ENCODE assay signal across 1 cellular context in the genomic region with DNA sequence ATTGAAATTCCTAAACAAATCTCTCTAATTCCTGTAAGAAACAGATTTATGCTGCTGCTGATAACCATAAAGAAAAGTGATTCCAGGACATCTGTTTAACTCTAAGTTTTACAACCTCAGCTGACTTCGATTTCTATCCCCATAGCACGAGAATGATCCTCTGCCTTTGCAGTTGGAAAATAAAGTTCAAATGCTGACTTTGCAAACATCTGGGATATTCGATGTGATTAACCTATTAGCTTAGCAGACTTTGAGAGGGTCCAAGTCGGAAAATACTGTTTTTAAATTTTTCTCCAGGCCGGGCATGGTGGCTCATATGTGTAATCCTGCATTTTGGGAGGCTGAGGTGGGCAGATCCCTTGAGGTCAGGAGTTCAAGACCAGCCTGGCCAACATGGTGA.
TF ChIP-seq lines count a peak whose summit lies in the region.

No MANE protein-coding gene starts in this region.

TF ChIP-seq in GM23338, 12 proteins besides CTCF, POLR2A, EP300 and RAD21:
- TF ChIP-seq ZNF114 (CRISPR knock-in tag; IDR thresholded peaks at IDR 0.05) (no peak), ZNF331 (CRISPR knock-in tag; IDR thresholded peaks at IDR 0.05; ENCODE audit: low read depth) (no peak), POLR2AphosphoS5 (IDR thresholded peaks at IDR 0.05; ENCODE audit: low read depth) (no peak), CREB1 (CRISPR knock-in tag; IDR thresholded peaks at IDR 0.05; ENCODE audit: low read depth) (no peak), NANOG (IDR thresholded peaks at IDR 0.05; ENCODE audit: borderline replicate concordance) (no peak), EZH2 (IDR thresholded peaks at IDR 0.05; ENCODE audit: low read depth, unreplicated experiment) (no peak), EZH2phosphoT487 (IDR thresholded peaks at IDR 0.05; ENCODE audit: unreplicated experiment) (no peak), JUNB (IDR thresholded peaks at IDR 0.05; ENCODE audit: unreplicated experiment) (no peak), STAT1 (IDR thresholded peaks at IDR 0.05; ENCODE audit: unreplicated experiment) (no peak)
- TF ChIP-seq, protein P1, sequence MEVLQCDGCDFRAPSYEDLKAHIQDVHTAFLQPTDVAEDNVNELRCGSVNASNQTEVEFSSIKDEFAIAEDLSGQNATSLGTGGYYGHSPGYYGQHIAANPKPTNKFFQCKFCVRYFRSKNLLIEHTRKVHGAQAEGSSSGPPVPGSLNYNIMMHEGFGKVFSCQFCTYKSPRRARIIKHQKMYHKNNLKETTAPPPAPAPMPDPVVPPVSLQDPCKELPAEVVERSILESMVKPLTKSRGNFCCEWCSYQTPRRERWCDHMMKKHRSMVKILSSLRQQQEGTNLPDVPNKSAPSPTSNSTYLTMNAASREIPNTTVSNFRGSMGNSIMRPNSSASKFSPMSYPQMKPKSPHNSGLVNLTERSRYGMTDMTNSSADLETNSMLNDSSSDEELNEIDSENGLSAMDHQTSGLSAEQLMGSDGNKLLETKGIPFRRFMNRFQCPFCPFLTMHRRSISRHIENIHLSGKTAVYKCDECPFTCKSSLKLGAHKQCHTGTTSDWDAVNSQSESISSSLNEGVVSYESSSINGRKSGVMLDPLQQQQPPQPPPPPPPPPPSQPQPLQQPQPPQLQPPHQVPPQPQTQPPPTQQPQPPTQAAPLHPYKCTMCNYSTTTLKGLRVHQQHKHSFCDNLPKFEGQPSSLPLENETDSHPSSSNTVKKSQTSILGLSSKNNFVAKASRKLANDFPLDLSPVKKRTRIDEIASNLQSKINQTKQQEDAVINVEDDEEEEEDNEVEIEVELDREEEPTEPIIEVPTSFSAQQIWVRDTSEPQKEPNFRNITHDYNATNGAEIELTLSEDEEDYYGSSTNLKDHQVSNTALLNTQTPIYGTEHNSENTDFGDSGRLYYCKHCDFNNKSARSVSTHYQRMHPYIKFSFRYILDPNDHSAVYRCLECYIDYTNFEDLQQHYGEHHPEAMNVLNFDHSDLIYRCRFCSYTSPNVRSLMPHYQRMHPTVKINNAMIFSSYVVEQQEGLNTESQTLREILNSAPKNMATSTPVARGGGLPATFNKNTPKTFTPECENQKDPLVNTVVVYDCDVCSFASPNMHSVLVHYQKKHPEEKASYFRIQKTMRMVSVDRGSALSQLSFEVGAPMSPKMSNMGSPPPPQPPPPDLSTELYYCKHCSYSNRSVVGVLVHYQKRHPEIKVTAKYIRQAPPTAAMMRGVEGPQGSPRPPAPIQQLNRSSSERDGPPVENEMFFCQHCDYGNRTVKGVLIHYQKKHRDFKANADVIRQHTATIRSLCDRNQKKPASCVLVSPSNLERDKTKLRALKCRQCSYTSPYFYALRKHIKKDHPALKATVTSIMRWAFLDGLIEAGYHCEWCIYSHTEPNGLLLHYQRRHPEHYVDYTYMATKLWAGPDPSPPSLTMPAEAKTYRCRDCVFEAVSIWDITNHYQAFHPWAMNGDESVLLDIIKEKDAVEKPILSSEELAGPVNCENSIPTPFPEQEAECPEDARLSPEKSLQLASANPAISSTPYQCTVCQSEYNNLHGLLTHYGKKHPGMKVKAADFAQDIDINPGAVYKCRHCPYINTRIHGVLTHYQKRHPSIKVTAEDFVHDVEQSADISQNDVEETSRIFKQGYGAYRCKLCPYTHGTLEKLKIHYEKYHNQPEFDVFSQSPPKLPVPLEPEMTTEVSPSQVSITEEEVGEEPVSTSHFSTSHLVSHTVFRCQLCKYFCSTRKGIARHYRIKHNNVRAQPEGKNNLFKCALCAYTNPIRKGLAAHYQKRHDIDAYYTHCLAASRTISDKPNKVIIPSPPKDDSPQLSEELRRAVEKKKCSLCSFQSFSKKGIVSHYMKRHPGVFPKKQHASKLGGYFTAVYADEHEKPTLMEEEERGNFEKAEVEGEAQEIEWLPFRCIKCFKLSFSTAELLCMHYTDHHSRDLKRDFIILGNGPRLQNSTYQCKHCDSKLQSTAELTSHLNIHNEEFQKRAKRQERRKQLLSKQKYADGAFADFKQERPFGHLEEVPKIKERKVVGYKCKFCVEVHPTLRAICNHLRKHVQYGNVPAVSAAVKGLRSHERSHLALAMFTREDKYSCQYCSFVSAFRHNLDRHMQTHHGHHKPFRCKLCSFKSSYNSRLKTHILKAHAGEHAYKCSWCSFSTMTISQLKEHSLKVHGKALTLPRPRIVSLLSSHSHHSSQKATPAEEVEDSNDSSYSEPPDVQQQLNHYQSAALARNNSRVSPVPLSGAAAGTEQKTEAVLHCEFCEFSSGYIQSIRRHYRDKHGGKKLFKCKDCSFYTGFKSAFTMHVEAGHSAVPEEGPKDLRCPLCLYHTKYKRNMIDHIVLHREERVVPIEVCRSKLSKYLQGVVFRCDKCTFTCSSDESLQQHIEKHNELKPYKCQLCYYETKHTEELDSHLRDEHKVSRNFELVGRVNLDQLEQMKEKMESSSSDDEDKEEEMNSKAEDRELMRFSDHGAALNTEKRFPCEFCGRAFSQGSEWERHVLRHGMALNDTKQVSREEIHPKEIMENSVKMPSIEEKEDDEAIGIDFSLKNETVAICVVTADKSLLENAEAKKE (CRISPR knock-in tag; IDR thresholded peaks at IDR 0.05): no peak
- TF ChIP-seq, protein P2, sequence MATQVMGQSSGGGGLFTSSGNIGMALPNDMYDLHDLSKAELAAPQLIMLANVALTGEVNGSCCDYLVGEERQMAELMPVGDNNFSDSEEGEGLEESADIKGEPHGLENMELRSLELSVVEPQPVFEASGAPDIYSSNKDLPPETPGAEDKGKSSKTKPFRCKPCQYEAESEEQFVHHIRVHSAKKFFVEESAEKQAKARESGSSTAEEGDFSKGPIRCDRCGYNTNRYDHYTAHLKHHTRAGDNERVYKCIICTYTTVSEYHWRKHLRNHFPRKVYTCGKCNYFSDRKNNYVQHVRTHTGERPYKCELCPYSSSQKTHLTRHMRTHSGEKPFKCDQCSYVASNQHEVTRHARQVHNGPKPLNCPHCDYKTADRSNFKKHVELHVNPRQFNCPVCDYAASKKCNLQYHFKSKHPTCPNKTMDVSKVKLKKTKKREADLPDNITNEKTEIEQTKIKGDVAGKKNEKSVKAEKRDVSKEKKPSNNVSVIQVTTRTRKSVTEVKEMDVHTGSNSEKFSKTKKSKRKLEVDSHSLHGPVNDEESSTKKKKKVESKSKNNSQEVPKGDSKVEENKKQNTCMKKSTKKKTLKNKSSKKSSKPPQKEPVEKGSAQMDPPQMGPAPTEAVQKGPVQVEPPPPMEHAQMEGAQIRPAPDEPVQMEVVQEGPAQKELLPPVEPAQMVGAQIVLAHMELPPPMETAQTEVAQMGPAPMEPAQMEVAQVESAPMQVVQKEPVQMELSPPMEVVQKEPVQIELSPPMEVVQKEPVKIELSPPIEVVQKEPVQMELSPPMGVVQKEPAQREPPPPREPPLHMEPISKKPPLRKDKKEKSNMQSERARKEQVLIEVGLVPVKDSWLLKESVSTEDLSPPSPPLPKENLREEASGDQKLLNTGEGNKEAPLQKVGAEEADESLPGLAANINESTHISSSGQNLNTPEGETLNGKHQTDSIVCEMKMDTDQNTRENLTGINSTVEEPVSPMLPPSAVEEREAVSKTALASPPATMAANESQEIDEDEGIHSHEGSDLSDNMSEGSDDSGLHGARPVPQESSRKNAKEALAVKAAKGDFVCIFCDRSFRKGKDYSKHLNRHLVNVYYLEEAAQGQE (IDR thresholded peaks at IDR 0.05; ENCODE audit: unreplicated experiment): no peak
- TF ChIP-seq, protein P3, sequence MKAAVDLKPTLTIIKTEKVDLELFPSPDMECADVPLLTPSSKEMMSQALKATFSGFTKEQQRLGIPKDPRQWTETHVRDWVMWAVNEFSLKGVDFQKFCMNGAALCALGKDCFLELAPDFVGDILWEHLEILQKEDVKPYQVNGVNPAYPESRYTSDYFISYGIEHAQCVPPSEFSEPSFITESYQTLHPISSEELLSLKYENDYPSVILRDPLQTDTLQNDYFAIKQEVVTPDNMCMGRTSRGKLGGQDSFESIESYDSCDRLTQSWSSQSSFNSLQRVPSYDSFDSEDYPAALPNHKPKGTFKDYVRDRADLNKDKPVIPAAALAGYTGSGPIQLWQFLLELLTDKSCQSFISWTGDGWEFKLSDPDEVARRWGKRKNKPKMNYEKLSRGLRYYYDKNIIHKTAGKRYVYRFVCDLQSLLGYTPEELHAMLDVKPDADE (IDR thresholded peaks at IDR 0.05): no peak
